8 cellular contexts compared by ENCODE assay signal in the genomic region with DNA sequence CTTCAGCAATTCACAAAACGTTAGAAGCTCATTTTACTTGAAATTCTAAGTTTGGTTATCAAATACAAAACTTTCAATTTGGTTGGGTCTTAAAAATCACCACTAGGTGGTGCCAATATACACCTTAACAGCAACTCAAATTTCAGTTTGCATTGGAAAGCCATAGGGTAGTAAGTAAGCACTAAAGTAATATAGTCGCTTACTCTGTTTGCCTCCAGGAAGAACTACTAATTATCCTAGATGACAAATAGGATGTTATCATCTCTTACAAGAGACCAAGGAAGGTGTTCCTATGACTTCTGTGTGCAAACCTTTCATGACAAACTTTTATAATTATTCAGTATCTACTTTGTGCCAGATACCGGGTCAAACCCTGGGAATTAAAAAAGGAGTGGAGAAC.
DNase-seq lines count a peak whose midpoint lies in the region; ATAC-seq and TF ChIP-seq lines count a peak whose summit lies in the region.

No MANE protein-coding gene starts in this region.

- peak overlapping the region; percentile 68 for H3K27ac Mint-ChIP-seq in Caco-2 (ENCODE audit: unreplicated experiment)
- no peak overlapping the region for H3K27ac Mint-ChIP-seq in HFFc6
- H3K27ac Mint-ChIP-seq in MCF 10A (ENCODE audit: low read depth, unreplicated experiment), result peak overlapping the region; percentile 73

- CTCF ChIA-PET in Caco-2 (lab: Charles Lee), result interaction anchor here (0.5 to 4.6 kb wide), 12 partner anchors 11 to 437 kb away, joined by 3 to 80 read pairs (median 4); a partner anchor contains a TSS
- CTCF ChIA-PET in MCF 10A (lab: Yijun Ruan, JAX), result interaction anchor here (0.6 to 8.1 kb wide), 47 partner anchors 9 to 967 kb away, joined by 3 to 213 read pairs (median 5); a partner anchor contains a TSS

- H3K27me3 ChIP-seq in Caco-2 (replicated peaks; ENCODE audit: control insufficient read depth, insufficient read depth, low read length) (no peaks in the 10 kb centered on the region), kidney epithelial cell (ENCODE audit: control insufficient read depth, insufficient read depth, low read length) (no peaks in the 10 kb centered on the region), transverse colon (no peaks in the 10 kb centered on the region)

- H3K4me3 Mint-ChIP-seq in Caco-2 (ENCODE audit: unreplicated experiment), result no peak overlapping the region
- H3K4me3 Mint-ChIP-seq in HFFc6, result no peak overlapping the region
- no peak overlapping the region for H3K4me3 Mint-ChIP-seq in MCF 10A (ENCODE audit: unreplicated experiment)

- TF ChIP-seq POLR2A in transverse colon (IDR thresholded peaks at IDR 0.05), result no peak

- no peak for TF ChIP-seq EP300 in transverse colon (IDR thresholded peaks at IDR 0.05; ENCODE audit: low read depth)

- peak; percentile 64 to 82 for TF ChIP-seq CTCF in Caco-2 (IDR thresholded peaks at IDR 0.05; ENCODE audit: insufficient read depth in 1 of 2, low read depth in 1 of 2, low read length in 1 of 2, severe bottlenecking in 1 of 2, unreplicated experiment in 1 of 2)
- TF ChIP-seq CTCF in HFFc6 (IDR thresholded peaks at IDR 0.05), result peak; percentile 92
- TF ChIP-seq CTCF in MCF 10A (IDR thresholded peaks at IDR 0.05; ENCODE audit: unreplicated experiment), result peak; percentile 63
- peak; percentile 40 for TF ChIP-seq CTCF in kidney epithelial cell (IDR thresholded peaks at IDR 0.05; ENCODE audit: insufficient read depth, low read length, poor library complexity, severe bottlenecking)
- peak; percentile 73 to 91 (median 77) for TF ChIP-seq CTCF in transverse colon (IDR thresholded peaks at IDR 0.05)

- H3K9me3 ChIP-seq in Caco-2, result no peaks in the 10 kb centered on the region
- H3K9me3 ChIP-seq in transverse colon, result no peaks in the 10 kb centered on the region

- no peak overlapping the region for H3K4me3 ChIP-seq in Caco-2 (ENCODE audit: low read depth, low read length)
- no peak overlapping the region for H3K4me3 ChIP-seq in kidney epithelial cell (ENCODE audit: low read depth, low read length)
- no peak overlapping the region for H3K4me3 ChIP-seq in transverse colon

- intact Hi-C loops in Caco-2 (cut with micrococcal nuclease; ENCODE audit: unreplicated experiment) (loop anchor here (1.0 to 5.0 kb wide), 4 partner anchors 94 to 215 kb away; a partner anchor contains a TSS), MCF 10A (cut with micrococcal nuclease) (loop anchor here (1.0 kb wide), 4 partner anchors 94 to 215 kb away; a partner anchor contains a TSS), transverse colon (cut with DNase I; ENCODE audit: low total_unique reads) (loop anchor here (10.0 kb wide), 1 partner anchor 211 kb away; a partner anchor contains a TSS)

- H3K36me3 ChIP-seq in Caco-2 (ENCODE audit: control insufficient read depth, insufficient read depth, low read length), result no peaks in the 10 kb centered on the region
- no peaks in the 10 kb centered on the region for H3K36me3 ChIP-seq in kidney epithelial cell (ENCODE audit: control insufficient read depth, insufficient read depth, low read length)
- no peaks in the 10 kb centered on the region for H3K36me3 ChIP-seq in transverse colon

- H3K4me1 Mint-ChIP-seq in Caco-2 (ENCODE audit: low read depth, unreplicated experiment) (peaks cover 21% of the 10 kb centered on the region), HFFc6 (ENCODE audit: low read depth) (peaks cover 8% of the 10 kb centered on the region; the same call in 1 of the 2 replicates), MCF 10A (ENCODE audit: insufficient read depth, unreplicated experiment) (peaks cover 5% of the 10 kb centered on the region)

- ATAC-seq in GM19328 (IDR thresholded peaks at IDR 0.05; ENCODE audit: unreplicated experiment), result no peak

- in situ Hi-C loops in transverse colon (cut with MboI; ENCODE audit: low pct_ligation_motif_present in 1 of 4, low pct_unique_long_range_greater_than_20kb in 1 of 4, low sequenced_read_pairs in 3 of 4), result loop anchor here (10.0 to 25.0 kb wide), 3 partner anchors 91 to 129 kb away; a partner anchor contains a TSS

- no peaks in the 10 kb centered on the region for H3K9me3 Mint-ChIP-seq in Caco-2 (ENCODE audit: unreplicated experiment)
- no peaks in the 10 kb centered on the region for H3K9me3 Mint-ChIP-seq in HFFc6
- H3K9me3 Mint-ChIP-seq in MCF 10A (ENCODE audit: unreplicated experiment), result no peaks in the 10 kb centered on the region

- peak in 1 of 2 experiments; percentile 53 for DNase-seq in Caco-2
- DNase-seq in HFFc6, result peak; percentile 70
- DNase-seq in NCI-H774 (lab: John Stamatoyannopoulos, UW), result peak; percentile 63
- DNase-seq in MCF 10A (ENCODE audit: unreplicated experiment), result peak; percentile 53
- peak; percentile 23 for DNase-seq in kidney epithelial cell (ENCODE audit: low read depth)
- DNase-seq in transverse colon, result no peak
- no peak for DNase-seq in activated CD4-positive, CD25-positive, alpha-beta regulatory T cell treated with anti-CD3 and anti-CD28 coated beads, Interleukin-2, amount 50 U/mL, for 72 hours

- BruUV-seq in Caco-2 (replicated peaks; lab: Mats Ljungman, UMichigan) (no TSS peak), MCF 10A (replicated peaks; lab: Mats Ljungman, UMichigan) (no TSS peak)

- H3K4me1 ChIP-seq in Caco-2, result peaks cover 13% of the 10 kb centered on the region
- H3K4me1 ChIP-seq in transverse colon, result peaks cover 0 to 18% (median 6%) of the 10 kb centered on the region in 4 donors

- H3K36me3 Mint-ChIP-seq in Caco-2 (ENCODE audit: insufficient read depth, unreplicated experiment), result peaks cover 17% of the 10 kb centered on the region
- H3K36me3 Mint-ChIP-seq in HFFc6 (ENCODE audit: low read depth), result no peaks in the 10 kb centered on the region
- H3K36me3 Mint-ChIP-seq in MCF 10A (ENCODE audit: insufficient read depth, unreplicated experiment), result peaks cover 5% of the 10 kb centered on the region

- WGBS in transverse colon (ENCODE audit: low coverage in 1 of 2), 2 donors, result 14 to 24% methylated on average over 3 of the region's 3 CpGs

- H3K27me3 Mint-ChIP-seq in Caco-2 (ENCODE audit: insufficient read depth, unreplicated experiment) (no peaks in the 10 kb centered on the region), HFFc6 (ENCODE audit: insufficient read depth) (no peaks in the 10 kb centered on the region; the same call in 1 of the 2 replicates), MCF 10A (ENCODE audit: insufficient read depth, unreplicated experiment) (no peaks in the 10 kb centered on the region)

- peak overlapping the region; percentile 62 to 76 (median 66) for H3K27ac ChIP-seq in transverse colon

- POLR2A ChIA-PET in Caco-2 (lab: Charles Lee), result interaction anchor here (0.8 kb wide), 1 partner anchor 93 kb away, joined by 5 read pairs; a partner anchor contains a TSS
- POLR2A ChIA-PET in MCF 10A (lab: Yijun Ruan, JAX), result interaction anchor here (0.6 to 3.2 kb wide), 7 partner anchors 13 to 127 kb away, joined by 3 to 36 read pairs (median 3); a partner anchor contains a TSS

Comparison
In these comparisons a context has a peak if more than half of its experiments do, and no peak if none do; other contexts are left out.
1. DNase-seq: peak in HFFc6 (single experiment), NCI-H774 (single experiment), MCF 10A (single experiment) and kidney epithelial cell (single experiment); none in transverse colon (single experiment) and activated CD4-positive, CD25-positive, alpha-beta regulatory T cell treated with anti-CD3 and anti-CD28 coated beads, Interleukin-2, amount 50 U/mL, for 72 hours (single experiment).
2. CTCF ChIP-seq: peak in every context shown above with its lines; median percentile 92 in HFFc6; 77 in transverse colon; 73 in Caco-2; 63 in MCF 10A; 40 in kidney epithelial cell.